Comparison of ENCODE assay signal across 13 cellular contexts in genomic region chr7:155998328-155998691, GRCh38.
DNase-seq lines count a peak whose midpoint lies in the region; ATAC-seq lines count a peak whose summit lies in the region.
"Had no signal": no experiment of that assay in that cellular context is flagged by ENCODE, and none has a peak within 500 bp of the region (broad histone marks: within the 10 kb centered on the region; RNA-seq: fewer than 3 reads in every experiment).

No MANE protein-coding gene starts in this region.

- H3K9me3 Mint-ChIP-seq in activated T-cell treated with anti-CD3 and anti-CD28 coated beads, Interleukin-2, amount 50 U/mL, for 24 hours: no peaks in the 10 kb centered on the region
- H3K9me3 Mint-ChIP-seq in activated CD4-positive, alpha-beta T cell treated with anti-CD3 and anti-CD28 coated beads, Interleukin-2, amount 10 ng/mL, durations not matched to agents 7 days and 5 days: peaks cover 2% of the 10 kb centered on the region
- no peaks in the 10 kb centered on the region for H3K9me3 Mint-ChIP-seq in central memory CD8-positive, alpha-beta T cell

- CTCF ChIA-PET in activated CD4-positive, alpha-beta T cell treated with anti-CD3 and anti-CD28 coated beads, Interleukin-2, amount 10 ng/mL, durations not matched to agents 7 days and 5 days (lab: Charles Lee): interaction anchor here (0.6 to 1.1 kb wide), 3 partner anchors 19 to 819 kb away, joined by 3 to 5 read pairs (median 3); no protein-coding TSS in a partner anchor

- ATAC-seq in central memory CD8-positive, alpha-beta T cell (replicated peaks; ENCODE audit: extremely low read depth, poor library complexity, severe bottlenecking): no peak
- no peak for ATAC-seq in GM21515 (IDR thresholded peaks at IDR 0.05; ENCODE audit: unreplicated experiment)
- ATAC-seq in GM19463 (IDR thresholded peaks at IDR 0.05; ENCODE audit: unreplicated experiment): no peak

- POLR2A ChIA-PET in activated CD4-positive, alpha-beta T cell treated with anti-CD3 and anti-CD28 coated beads, Interleukin-2, amount 10 ng/mL, durations not matched to agents 7 days and 5 days (lab: Charles Lee): no interaction called here

- H3K36me3 Mint-ChIP-seq in activated T-cell treated with anti-CD3 and anti-CD28 coated beads, Interleukin-2, amount 50 U/mL, for 24 hours (ENCODE audit: low read depth): no peaks in the 10 kb centered on the region
- peaks cover 2% of the 10 kb centered on the region for H3K36me3 Mint-ChIP-seq in activated CD4-positive, alpha-beta T cell treated with anti-CD3 and anti-CD28 coated beads, Interleukin-2, amount 10 ng/mL, durations not matched to agents 7 days and 5 days (ENCODE audit: low read depth)
- no peaks in the 10 kb centered on the region for H3K36me3 Mint-ChIP-seq in central memory CD8-positive, alpha-beta T cell (ENCODE audit: insufficient read depth)

- H3K4me3 Mint-ChIP-seq in activated T-cell treated with anti-CD3 and anti-CD28 coated beads, Interleukin-2, amount 50 U/mL, for 24 hours: no peak overlapping the region
- H3K4me3 Mint-ChIP-seq in activated CD4-positive, alpha-beta T cell treated with anti-CD3 and anti-CD28 coated beads, Interleukin-2, amount 10 ng/mL, durations not matched to agents 7 days and 5 days: peak overlapping the region; percentile 51
- H3K4me3 Mint-ChIP-seq in central memory CD8-positive, alpha-beta T cell: peak overlapping the region; percentile 36

- peak; percentile 43 for DNase-seq in activated T-cell treated with anti-CD3 and anti-CD28 coated beads for 48 hours (ENCODE audit: low read depth)
- no peak for DNase-seq in activated T-cell treated with anti-CD3 and anti-CD28 coated beads, Interleukin-2, amount 50 U/mL, for 24 hours
- peak; percentile 55 for DNase-seq in activated CD4-positive, alpha-beta T cell treated with anti-CD3 and anti-CD28 coated beads, Interleukin-2, amount 10 ng/mL, durations not matched to agents 7 days and 5 days
- DNase-seq in central memory CD8-positive, alpha-beta T cell (ENCODE audit: low spot score in 2 of 2): no peak
- peak; percentile 41 to 54 for DNase-seq in stimulated activated CD8-positive, alpha-beta memory T cell treated with anti-CD3 and anti-CD28 coated beads, Interleukin-2, amount 100 ng/mL, for 48 hours (ENCODE audit: low read depth in 2 of 2)
- DNase-seq in NCI-H1436 treated with DMSO at 0.1 percent for 48 hours (lab: John Stamatoyannopoulos, UW): no peak
- DNase-seq: GF-D8, NCI-H1694, NCI-H510A had no signal

- peaks cover 61% of the 10 kb centered on the region for H3K27me3 Mint-ChIP-seq in activated T-cell treated with anti-CD3 and anti-CD28 coated beads, Interleukin-2, amount 50 U/mL, for 24 hours
- peaks cover 40% of the 10 kb centered on the region for H3K27me3 Mint-ChIP-seq in activated CD4-positive, alpha-beta T cell treated with anti-CD3 and anti-CD28 coated beads, Interleukin-2, amount 10 ng/mL, durations not matched to agents 7 days and 5 days
- H3K27me3 Mint-ChIP-seq in central memory CD8-positive, alpha-beta T cell: peaks cover 46% of the 10 kb centered on the region

- H3K27ac Mint-ChIP-seq in activated T-cell treated with anti-CD3 and anti-CD28 coated beads, Interleukin-2, amount 50 U/mL, for 24 hours: no peak overlapping the region
- H3K27ac Mint-ChIP-seq in activated CD4-positive, alpha-beta T cell treated with anti-CD3 and anti-CD28 coated beads, Interleukin-2, amount 10 ng/mL, durations not matched to agents 7 days and 5 days: peak overlapping the region; percentile 79
- H3K27ac Mint-ChIP-seq in central memory CD8-positive, alpha-beta T cell (ENCODE audit: low read depth): no peak overlapping the region
- H3K27ac Mint-ChIP-seq: activated T-helper 1 cell treated with anti-CD3 and anti-CD28 coated beads, Interleukin-12 subunit alpha, Interleukin-12 subunit beta, Interleukin-2, Interleukin-4 antibody, amounts not matched to agents 30 ng/mL and 10 ng/mL and 1 ng/mL, durations not matched to agents 14 hours and 24 hours and 36 hours; progenitor cell of endocrine pancreas had no signal

- H3K4me1 Mint-ChIP-seq in activated T-cell treated with anti-CD3 and anti-CD28 coated beads, Interleukin-2, amount 50 U/mL, for 24 hours (ENCODE audit: low read depth): peaks cover 62% of the 10 kb centered on the region
- H3K4me1 Mint-ChIP-seq in activated CD4-positive, alpha-beta T cell treated with anti-CD3 and anti-CD28 coated beads, Interleukin-2, amount 10 ng/mL, durations not matched to agents 7 days and 5 days: peaks cover 52% of the 10 kb centered on the region
- H3K4me1 Mint-ChIP-seq in central memory CD8-positive, alpha-beta T cell: no peaks in the 10 kb centered on the region

Comparison
In these comparisons a context has a peak if more than half of its experiments do, and no peak if none do; other contexts are left out.
1. DNase-seq: peak in activated T-cell treated with anti-CD3 and anti-CD28 coated beads for 48 hours (single experiment), activated CD4-positive, alpha-beta T cell treated with anti-CD3 and anti-CD28 coated beads, Interleukin-2, amount 10 ng/mL, durations not matched to agents 7 days and 5 days (single experiment) and stimulated activated CD8-positive, alpha-beta memory T cell treated with anti-CD3 and anti-CD28 coated beads, Interleukin-2, amount 100 ng/mL, for 48 hours (2 of 2); none in activated T-cell treated with anti-CD3 and anti-CD28 coated beads, Interleukin-2, amount 50 U/mL, for 24 hours (single experiment), central memory CD8-positive, alpha-beta T cell (0 of 2) and NCI-H1436 treated with DMSO at 0.1 percent for 48 hours (single experiment).